Comparison of ENCODE assay signal across 28 cellular contexts in genomic region chr18:36348331-36348730, GRCh38. TPM values are rescaled to one million over a fixed set of nuclear protein-coding genes. Genes with fewer than 3 reads are reported as not detected.
"Had no signal": no experiment of that assay in that cellular context is flagged by ENCODE, and none has a peak within 500 bp of the region (broad histone marks: within the 10 kb centered on the region; RNA-seq: fewer than 3 reads in every experiment).

No MANE protein-coding gene starts in this region.

- H3K36me3 Mint-ChIP-seq: activated naive CD8-positive, alpha-beta T cell treated with anti-CD3 and anti-CD28 coated beads, Interleukin-2, amount 10 ng/mL, durations not matched to agents 7 days and 5 days; IgD-negative memory B cell; WTC11 had no signal

- H3K36me3 ChIP-seq: adrenal gland, SJCRH30 had no signal

- H3K27me3 ChIP-seq: adrenal gland, SJCRH30 had no signal

- H3K9me3 Mint-ChIP-seq: activated naive CD8-positive, alpha-beta T cell treated with anti-CD3 and anti-CD28 coated beads, Interleukin-2, amount 10 ng/mL, durations not matched to agents 7 days and 5 days; IgD-negative memory B cell; WTC11 had no signal

- H3K4me3 ChIP-seq: adrenal gland, SJCRH30 had no signal

- ATAC-seq: activated CD8-positive, alpha-beta T cell treated with anti-CD3 and anti-CD28 coated beads, Interleukin-2, amount 10 ng/mL, durations not matched to agents 7 days and 5 days; Panc1; Right ventricle myocardium inferior; WTC11 had no signal

- H3K4me3 Mint-ChIP-seq: activated CD8-positive, alpha-beta T cell treated with anti-CD3 and anti-CD28 coated beads, Interleukin-2, amount 10 ng/mL, durations not matched to agents 7 days and 5 days; activated naive CD8-positive, alpha-beta T cell treated with anti-CD3 and anti-CD28 coated beads, Interleukin-2, amount 10 ng/mL, durations not matched to agents 7 days and 5 days; IgD-negative memory B cell; WTC11 had no signal

- H3K4me1 ChIP-seq: SJCRH30 had no signal

- H3K9me3 ChIP-seq: adrenal gland, SJCRH30, SK-N-SH had no signal

- H3K27ac ChIP-seq: adrenal gland, SJCRH30 had no signal

- DNase-seq: activated CD4-positive, alpha-beta T cell treated with anti-CD3 and anti-CD28 coated beads for 48 hours; activated CD4-positive, alpha-beta T cell treated with anti-CD3 and anti-CD28 coated beads, Interleukin-2, amount 50 U/mL, for 4 hours; activated CD4-positive, CD25-positive, alpha-beta regulatory T cell treated with anti-CD3 and anti-CD28 coated beads, Interleukin-2, amount 50 U/mL, for 72 hours; activated CD8-positive, alpha-beta memory T cell treated with anti-CD3 and anti-CD28 coated beads, Interleukin-2, amount 50 U/mL, for 48 hours; activated CD8-positive, alpha-beta T cell treated with anti-CD3 and anti-CD28 coated beads, Interleukin-2, amount 10 ng/mL, durations not matched to agents 7 days and 5 days; activated naive CD4-positive, alpha-beta T cell treated with anti-CD3 and anti-CD28 coated beads, Interleukin-2, amount 50 U/mL, for 16 hours; activated naive CD8-positive, alpha-beta T cell treated with anti-CD3 and anti-CD28 coated beads, Interleukin-2, amount 10 ng/mL, durations not matched to agents 7 days and 5 days; activated T-cell treated with anti-CD3 and anti-CD28 coated beads, Interleukin-2, amount 50 U/mL, for 1 hour; anterior cingulate cortex; KG1; NCI-H1092 treated with DMSO at 0.1 percent for 48 hours; NCI-H1417 treated with DMSO at 0.1 percent for 48 hours; NCI-H1694; NCI-H2029 treated with DMSO at 0.1 percent for 48 hours; NCI-H345; NCI-H510A; NCI-H526 treated with DMSO at 0.1 percent for 48 hours; NCI-H82; OCI-M1; RPMI8226; SJCRH30; SK-N-SH had no signal

- H3K4me1 Mint-ChIP-seq: activated naive CD8-positive, alpha-beta T cell treated with anti-CD3 and anti-CD28 coated beads, Interleukin-2, amount 10 ng/mL, durations not matched to agents 7 days and 5 days; IgD-negative memory B cell had no signal

- H3K27ac Mint-ChIP-seq: activated CD8-positive, alpha-beta T cell treated with anti-CD3 and anti-CD28 coated beads, Interleukin-2, amount 10 ng/mL, durations not matched to agents 7 days and 5 days; activated naive CD8-positive, alpha-beta T cell treated with anti-CD3 and anti-CD28 coated beads, Interleukin-2, amount 10 ng/mL, durations not matched to agents 7 days and 5 days; IgD-negative memory B cell; WTC11 had no signal

RNA-seq across cellular contexts. Expression of gene FHOD3, which starts 50.8 kb away (rescaled TPM):
- total RNA-seq: activated CD8-positive, alpha-beta T cell treated with anti-CD3 and anti-CD28 coated beads, Interleukin-2, amount 10 ng/mL, durations not matched to agents 7 days and 5 days; activated naive CD8-positive, alpha-beta T cell treated with anti-CD3 and anti-CD28 coated beads, Interleukin-2, amount 10 ng/mL, durations not matched to agents 7 days and 5 days; T-helper 1 cell treated with Interleukin-12 subunit alpha and Interleukin-12 subunit beta and Interleukin-4 antibody, amounts not matched to agents 30 ng/mL and 1 ng/mL, for 36 hours had no signal
